ENCODE assay signal across 8 cellular contexts in the genomic region with DNA sequence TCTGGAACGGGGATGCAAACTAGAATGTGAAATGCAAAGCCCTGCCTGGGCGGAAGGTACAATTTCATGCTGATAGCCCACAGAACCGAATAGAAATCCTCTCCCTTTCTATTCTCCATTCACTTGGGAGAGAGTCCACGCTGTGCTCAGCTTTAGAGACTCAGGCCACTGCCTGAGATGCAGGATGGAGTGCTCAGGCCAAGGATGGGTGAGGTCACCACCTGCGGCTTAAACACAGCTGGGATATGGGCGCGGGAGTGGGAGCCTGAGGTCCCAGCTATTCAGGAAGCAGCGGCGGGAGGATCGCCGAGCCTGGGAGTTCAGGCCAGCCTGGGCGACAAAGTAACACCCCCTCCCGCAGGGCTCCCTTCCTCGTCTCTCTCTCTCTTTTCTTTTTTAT. TPM values are rescaled to one million over a fixed set of nuclear protein-coding genes. Genes with fewer than 3 reads are reported as not detected.
A peak's percentile ranks its signal among the peaks of the same experiment; 100 is the strongest.
DNase-seq lines count a peak whose midpoint lies in the region; ATAC-seq and TF ChIP-seq lines count a peak whose summit lies in the region.

No MANE protein-coding gene starts in this region.

- H3F3A ChIP-seq in OCI-LY1 (ENCODE audit: insufficient read depth, low read length), result no peaks in the 10 kb centered on the region

- peaks cover 11% of the 10 kb centered on the region for H3K36me3 Mint-ChIP-seq in CD4-positive, CD25-positive, alpha-beta regulatory T cell
- peaks cover 9% of the 10 kb centered on the region for H3K36me3 Mint-ChIP-seq in type B pancreatic cell

- H3K9ac ChIP-seq in OCI-LY1 (ENCODE audit: low read length) (no peak overlapping the region), mesenchymal stem cell (ENCODE audit: low read length) (peak overlapping the region; percentile 78)

- peaks cover 10% of the 10 kb centered on the region for H3K4me1 ChIP-seq in CD4-positive, CD25-positive, alpha-beta regulatory T cell (ENCODE audit: control insufficient read depth, insufficient read depth, low read length, poor library complexity, severe bottlenecking)
- H3K4me1 ChIP-seq in OCI-LY1 (ENCODE audit: insufficient read depth, low read length, severe bottlenecking), result peaks cover 8% of the 10 kb centered on the region
- peaks cover 7% of the 10 kb centered on the region for H3K4me1 ChIP-seq in mesenchymal stem cell (ENCODE audit: control insufficient read depth, insufficient read depth, low read depth, low read length)

- no peak overlapping the region for H2BK5ac ChIP-seq in mesenchymal stem cell (ENCODE audit: low read depth, low read length, poor library complexity, severe bottlenecking)

- no peak for ATAC-seq in CD4-positive, CD25-positive, alpha-beta regulatory T cell (ENCODE audit: low read depth in 2 of 2)
- no peak for ATAC-seq in GM18873 (IDR thresholded peaks at IDR 0.05; ENCODE audit: low FRiP score, unreplicated experiment)

- peak overlapping the region in 2 of 3 donors; percentile 52 to 100 for H3K27ac Mint-ChIP-seq in CD4-positive, CD25-positive, alpha-beta regulatory T cell
- H3K27ac Mint-ChIP-seq in type B pancreatic cell, result peak overlapping the region; percentile 100

- H3K4me2 ChIP-seq in OCI-LY1 (ENCODE audit: low read length), result peak overlapping the region; percentile 77
- H3K4me2 ChIP-seq in mesenchymal stem cell (ENCODE audit: low read length, poor library complexity, severe bottlenecking), result peak overlapping the region; percentile 82

- H2AK5ac ChIP-seq in mesenchymal stem cell (ENCODE audit: low read length, severe bottlenecking), result no peak overlapping the region

- peaks cover 4 to 30% (median 15%) of the 10 kb centered on the region in 4 donors for H3K4me1 Mint-ChIP-seq in CD4-positive, CD25-positive, alpha-beta regulatory T cell
- H3K4me1 Mint-ChIP-seq in type B pancreatic cell (ENCODE audit: unreplicated experiment), result peaks cover 27% of the 10 kb centered on the region

- H2BK12ac ChIP-seq in mesenchymal stem cell (ENCODE audit: low read length in 2 of 2), result no peak overlapping the region

- H2BK120ac ChIP-seq in mesenchymal stem cell (ENCODE audit: low read depth, low read length), result no peak overlapping the region

- peaks cover 0 to 24% (median 9%) of the 10 kb centered on the region in 7 donors for H3K9me3 Mint-ChIP-seq in CD4-positive, CD25-positive, alpha-beta regulatory T cell
- peaks cover 6% of the 10 kb centered on the region for H3K9me3 Mint-ChIP-seq in type B pancreatic cell

- peak overlapping the region; percentile 50 for H4K91ac ChIP-seq in mesenchymal stem cell (ENCODE audit: low read length)

- H3K4ac ChIP-seq in mesenchymal stem cell (ENCODE audit: low read depth in 1 of 2, low read length in 2 of 2), result no peak overlapping the region

- peaks cover 2 to 9% of the 10 kb centered on the region in 2 experiments for H3K9me3 ChIP-seq in CD4-positive, CD25-positive, alpha-beta regulatory T cell (ENCODE audit: control insufficient read depth in 2 of 2, low read length in 2 of 2)
- H3K9me3 ChIP-seq in OCI-LY1 (ENCODE audit: low read length) (no peaks in the 10 kb centered on the region), mesenchymal stem cell (ENCODE audit: control insufficient read depth, low read length) (no peaks in the 10 kb centered on the region)

- DNase-seq in CD4-positive, CD25-positive, alpha-beta regulatory T cell, result no peak
- DNase-seq in GM20000 (ENCODE audit: low spot score), result peak; percentile 21
- DNase-seq in dorsolateral prefrontal cortex, result peak in 5 of 10 donors; percentile 10 to 44 (median 15)
- no peak for DNase-seq in mesenchymal stem cell
- no peak for DNase-seq in type B pancreatic cell (ENCODE audit: extremely low spot score, unreplicated experiment)
- DNase-seq in NCI-H1092 (lab: John Stamatoyannopoulos, UW), result no peak

- no peak overlapping the region for H2BK15ac ChIP-seq in mesenchymal stem cell (ENCODE audit: low read depth, poor library complexity, severe bottlenecking)

- peak overlapping the region; percentile 94 to 99 (median 96) for H3K4me3 Mint-ChIP-seq in CD4-positive, CD25-positive, alpha-beta regulatory T cell
- H3K4me3 Mint-ChIP-seq in type B pancreatic cell, result peak overlapping the region; percentile 98

- WGBS in mesenchymal stem cell, result 0% methylated on average over 7 of the region's 14 CpGs

- H3K27ac ChIP-seq in CD4-positive, CD25-positive, alpha-beta regulatory T cell (ENCODE audit: insufficient read depth, low read length, poor library complexity, severe bottlenecking), result peak overlapping the region; percentile 86
- H3K27ac ChIP-seq in OCI-LY1 (ENCODE audit: low read depth, low read length, poor library complexity, severe bottlenecking) (no peak overlapping the region), dorsolateral prefrontal cortex (peak overlapping the region in 43 of 59 donors; percentile 12 to 88 (median 64)), mesenchymal stem cell (ENCODE audit: low read length, poor library complexity, severe bottlenecking) (peak overlapping the region; percentile 76)

- no peaks in the 10 kb centered on the region for H3K79me2 ChIP-seq in OCI-LY1 (ENCODE audit: insufficient read depth, low read length)

- peaks cover 11% of the 10 kb centered on the region for H3K36me3 ChIP-seq in CD4-positive, CD25-positive, alpha-beta regulatory T cell (ENCODE audit: control insufficient read depth, insufficient read depth, low read length)
- peaks cover 20% of the 10 kb centered on the region for H3K36me3 ChIP-seq in OCI-LY1 (ENCODE audit: insufficient read depth, low read length)
- H3K36me3 ChIP-seq in mesenchymal stem cell (ENCODE audit: control insufficient read depth in 1 of 2, insufficient read depth in 2 of 2, low read depth in 1 of 2, low read length in 2 of 2), result peaks cover 2 to 13% of the 10 kb centered on the region in 2 experiments

- no peak for TF ChIP-seq CTCF in GM20000 (IDR thresholded peaks at IDR 0.05; ENCODE audit: extremely low read depth, missing control alignments)
- no peak for TF ChIP-seq CTCF in OCI-LY1 (IDR thresholded peaks at IDR 0.05; ENCODE audit: low read length)
- no peak for TF ChIP-seq CTCF in dorsolateral prefrontal cortex (IDR thresholded peaks at IDR 0.05 in 54 of 56, conservative IDR thresholded peaks at IDR 0.05 in 2 of 56; ENCODE audit: low read depth in 1 of 56, partially characterized antibody in 56 of 56)
- TF ChIP-seq CTCF in type B pancreatic cell (conservative IDR thresholded peaks at IDR 0.05), result no peak

- no peak overlapping the region for H3K23ac ChIP-seq in mesenchymal stem cell (ENCODE audit: low read length in 2 of 2)

- H3K18ac ChIP-seq in mesenchymal stem cell (ENCODE audit: low read depth in 1 of 2, low read length in 2 of 2), result peak overlapping the region; percentile 61 to 70

- H2AFZ ChIP-seq in OCI-LY1 (ENCODE audit: low read length) (no peak overlapping the region), mesenchymal stem cell (ENCODE audit: low read depth, low read length) (peak overlapping the region; percentile 90)

- peak overlapping the region in 1 of 2 experiments; percentile 35 for H3K14ac ChIP-seq in mesenchymal stem cell (ENCODE audit: low read length in 2 of 2)

- H3K9me2 ChIP-seq in OCI-LY1 (ENCODE audit: low read depth, low read length), result no peaks in the 10 kb centered on the region

- H4K8ac ChIP-seq in mesenchymal stem cell (ENCODE audit: low read length), result peak overlapping the region; percentile 84

- H4K20me1 ChIP-seq in OCI-LY1 (ENCODE audit: insufficient read depth, low read length), result no peaks in the 10 kb centered on the region

- no peaks in the 10 kb centered on the region for H3K27me3 Mint-ChIP-seq in CD4-positive, CD25-positive, alpha-beta regulatory T cell
- H3K27me3 Mint-ChIP-seq in type B pancreatic cell, result no peaks in the 10 kb centered on the region

- H3K27me3 ChIP-seq in CD4-positive, CD25-positive, alpha-beta regulatory T cell (ENCODE audit: control insufficient read depth, insufficient read depth, low read length), result no peaks in the 10 kb centered on the region
- H3K27me3 ChIP-seq in OCI-LY1 (ENCODE audit: insufficient read depth, low read length) (no peaks in the 10 kb centered on the region), dorsolateral prefrontal cortex (no peaks in the 10 kb centered on the region), mesenchymal stem cell (ENCODE audit: control insufficient read depth in 1 of 2, insufficient read depth in 1 of 2, low read length in 2 of 2) (no peaks in the 10 kb centered on the region)

- H3K4me3 ChIP-seq in CD4-positive, CD25-positive, alpha-beta regulatory T cell (ENCODE audit: low read depth, low read length), result peak overlapping the region; percentile 79
- H3K4me3 ChIP-seq in OCI-LY1 (ENCODE audit: low read depth, low read length, poor library complexity, severe bottlenecking) (peak overlapping the region; percentile 90), dorsolateral prefrontal cortex (peak overlapping the region; percentile 59 to 94 (median 79)), mesenchymal stem cell (ENCODE audit: insufficient read depth in 1 of 2, low read depth in 1 of 2, low read length in 2 of 2) (peak overlapping the region; percentile 56 to 97)

- H3K79me1 ChIP-seq in mesenchymal stem cell (replicated peaks; ENCODE audit: low read length, poor library complexity, severe bottlenecking), result peaks cover 21% of the 10 kb centered on the region

- intact Hi-C loops in dorsolateral prefrontal cortex (cut with DNase I), result loop anchor here in 1 of 2 donors (5.0 kb wide), 2 partner anchors 36 to 54 kb away; no protein-coding TSS in a partner anchor

RNA-seq across cellular contexts. Expression of gene ZNF83, which starts 0.4 kb away (rescaled TPM):
- 63.7 TPM for total RNA-seq in CD4-positive, CD25-positive, alpha-beta regulatory T cell
- 10 to 100 TPM in 2 of 4 donors, 1 to 10 TPM in 2; 8.3 to 13.9 (median 11.3) TPM for polyA plus RNA-seq in CD4-positive, CD25-positive, alpha-beta regulatory T cell
- total RNA-seq in dorsolateral prefrontal cortex (100 to 1,000 TPM in 2 of 120 experiments, 10 to 100 TPM in 118; 30.2 to 101 (median 53.8) TPM), type B pancreatic cell (ENCODE audit: low replicate concordance) (76.2 and 81.0 TPM in 2 replicates)
- 20.5 TPM for polyA plus RNA-seq in mesenchymal stem cell (2013, experiment 1 of 2)
- polyA plus RNA-seq in mesenchymal stem cell (2013, experiment 2 of 2), result 20.2 TPM
